24 cellular contexts compared by ENCODE assay signal in the genomic region with DNA sequence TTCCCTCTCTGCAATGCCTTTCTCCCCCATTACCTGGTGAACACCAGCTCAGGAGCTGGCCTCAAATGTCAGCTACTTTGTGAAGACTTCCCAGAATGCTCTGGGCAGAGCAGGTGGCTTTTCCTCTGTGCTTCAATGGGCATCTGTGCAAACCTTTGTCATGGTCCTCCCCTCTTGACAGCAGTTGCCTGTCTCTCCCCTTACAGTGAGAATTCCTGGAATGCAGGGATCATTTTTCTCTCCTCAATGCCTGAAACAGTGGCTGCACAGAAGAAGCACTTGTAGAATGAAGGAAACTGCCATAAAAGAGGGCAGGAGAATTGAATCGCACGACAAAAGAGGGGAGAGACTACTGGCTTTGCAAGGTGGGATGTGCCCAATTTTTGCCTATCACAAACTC.
"Had no signal": no experiment of that assay in that cellular context is flagged by ENCODE, and none has a peak within 500 bp of the region (broad histone marks: within the 10 kb centered on the region; RNA-seq: fewer than 3 reads in every experiment).

No MANE protein-coding gene starts in this region.

- H3K9ac ChIP-seq: neural progenitor cell had no signal

- H2AFZ ChIP-seq: neural progenitor cell had no signal

- FAIRE-seq: islet of Langerhans, pancreas had no signal

- H3K27ac ChIP-seq: epithelial cell of prostate, esophagus muscularis mucosa, gastrocnemius medialis, heart right ventricle, neural progenitor cell, pancreas, prostate gland, suprapubic skin, tibial artery, upper lobe of left lung, uterus had no signal

- DNase-seq: effector memory CD8-positive, alpha-beta T cell; gastrocnemius medialis; heart right ventricle; hypothalamus; kidney glomerular epithelial cell; mammary epithelial cell; mucosa of descending colon; naive thymus-derived CD8-positive, alpha-beta T cell; nucleus accumbens; pancreas; stimulated activated CD4-positive, alpha-beta T cell treated with anti-CD3 and anti-CD28 coated beads, Interleukin-4, amount 100 ng/mL, for 1 hour; stimulated activated CD8-positive, alpha-beta memory T cell treated with anti-CD3 and anti-CD28 coated beads, Interleukin-4, amount 100 ng/mL, for 48 hours; stimulated activated naive CD8-positive, alpha-beta T cell treated with anti-CD3 and anti-CD28 coated beads, Interleukin-15, Interleukin-2, amounts not matched to agents 100 U/mL and 50 U/mL, for 24 hours; upper lobe of left lung; uterus had no signal

- H3K4me2 ChIP-seq: neural progenitor cell had no signal

- H3K27me3 ChIP-seq: esophagus muscularis mucosa, gastrocnemius medialis, heart right ventricle, neural progenitor cell, pancreas, suprapubic skin, tibial artery, upper lobe of left lung, uterus had no signal

- H3K4me1 ChIP-seq: esophagus muscularis mucosa, gastrocnemius medialis, heart right ventricle, pancreas, prostate gland, suprapubic skin, tibial artery, upper lobe of left lung, uterus had no signal

- H3K4me3 ChIP-seq: esophagus muscularis mucosa, gastrocnemius medialis, heart right ventricle, mucosa of descending colon, neural progenitor cell, pancreas, prostate gland, suprapubic skin, tibial artery, upper lobe of left lung, uterus had no signal

- H3K36me3 ChIP-seq: gastrocnemius medialis, heart right ventricle, pancreas, prostate gland, upper lobe of left lung, uterus had no signal

- H3K9me3 ChIP-seq: esophagus muscularis mucosa, gastrocnemius medialis, heart right ventricle, mucosa of descending colon, pancreas, prostate gland, suprapubic skin, tibial artery, upper lobe of left lung, uterus had no signal

- ATAC-seq: effector memory CD8-positive, alpha-beta T cell; gastrocnemius medialis; heart right ventricle; left lobe of liver; mucosa of descending colon; naive thymus-derived CD8-positive, alpha-beta T cell; pancreas; stimulated activated effector memory CD8-positive, alpha-beta T cell treated with anti-CD3 and anti-CD28 coated beads, Interleukin-12 subunit alpha, Interleukin-12 subunit beta, amount 100 ng/mL, for 72 hours; stimulated activated naive CD8-positive, alpha-beta T cell treated with anti-CD3 and anti-CD28 coated beads, Interleukin-15, Interleukin-2, amounts not matched to agents 100 U/mL and 50 U/mL, for 24 hours had no signal
